ENCODE assay signal across 1 cellular context in genomic region chr6:34182751-34183531, GRCh38.
TF ChIP-seq lines count a peak whose summit lies in the region.

No MANE protein-coding gene starts in this region.

TF ChIP-seq in GM23338, 12 proteins besides CTCF, POLR2A, EP300 and RAD21 (continued from another document):
- no peak for TF ChIP-seq ZNF462 (CRISPR knock-in tag; IDR thresholded peaks at IDR 0.05)
- no peak for TF ChIP-seq NANOG (IDR thresholded peaks at IDR 0.05; ENCODE audit: borderline replicate concordance)
- no peak for TF ChIP-seq CREB1 (CRISPR knock-in tag; IDR thresholded peaks at IDR 0.05; ENCODE audit: low read depth)
- TF ChIP-seq STAT1 (IDR thresholded peaks at IDR 0.05; ENCODE audit: unreplicated experiment): no peak
- TF ChIP-seq EZH2phosphoT487 (IDR thresholded peaks at IDR 0.05; ENCODE audit: unreplicated experiment): no peak
- no peak for TF ChIP-seq EZH2 (IDR thresholded peaks at IDR 0.05; ENCODE audit: low read depth, unreplicated experiment)
- TF ChIP-seq REST (IDR thresholded peaks at IDR 0.05; ENCODE audit: unreplicated experiment): no peak
- TF ChIP-seq POLR2AphosphoS5 (IDR thresholded peaks at IDR 0.05; ENCODE audit: low read depth): no peak
